ENCODE assay signal across 26 cellular contexts in genomic region chr1:229365574-229365973, GRCh38.
"Had no signal": no experiment of that assay in that cellular context is flagged by ENCODE, and none has a peak within 500 bp of the region (broad histone marks: within the 10 kb centered on the region; RNA-seq: fewer than 3 reads in every experiment).

No MANE protein-coding gene starts in this region.

- H3K4me3 ChIP-seq: adrenal gland, ascending aorta, heart right ventricle, pancreas, psoas muscle, right atrium auricular region, upper lobe of left lung had no signal

- H3K4me1 ChIP-seq: adrenal gland, ascending aorta, pancreas, right atrium auricular region, upper lobe of left lung had no signal

- DNase-seq: activated B cell treated with CpG ODN at 0.5 μM for 24 hours; activated CD4-positive, alpha-beta T cell treated with anti-CD3 and anti-CD28 coated beads for 36 hours; activated CD4-positive, alpha-beta T cell treated with anti-CD3 and anti-CD28 coated beads, Interleukin-2, amount 50 U/mL, for 4 hours; activated CD8-positive, alpha-beta memory T cell treated with anti-CD3 and anti-CD28 coated beads for 24 hours; activated CD8-positive, alpha-beta memory T cell treated with anti-CD3 and anti-CD28 coated beads, Interleukin-2, amount 50 U/mL, for 4 hours; activated naive CD4-positive, alpha-beta T cell; activated T-cell treated with anti-CD3 and anti-CD28 coated beads, Interleukin-2, amount 50 U/mL, for 24 hours; adrenal gland; brain microvascular endothelial cell; caudate nucleus; dermis blood vessel endothelial cell; effector CD8-positive, alpha-beta T cell; erythroblast; foreskin fibroblast; heart right ventricle; islet precursor cell; left cardiac atrium; pancreas; psoas muscle; stimulated activated CD4-positive, alpha-beta T cell treated with anti-CD3 and anti-CD28 coated beads, Interleukin-4, amount 100 ng/mL, for 24 hours; stimulated activated naive CD8-positive, alpha-beta T cell treated with anti-CD3 and anti-CD28 coated beads, Interleukin-15, Interleukin-2, amounts not matched to agents 100 U/mL and 50 U/mL, for 24 hours; upper lobe of left lung had no signal

- H3K9me3 ChIP-seq: adrenal gland, ascending aorta, heart right ventricle, pancreas, psoas muscle, right atrium auricular region, upper lobe of left lung had no signal

- H3K27me3 ChIP-seq: ascending aorta, right atrium auricular region, upper lobe of left lung had no signal

- H3K27ac ChIP-seq: adrenal gland, ascending aorta, brain microvascular endothelial cell, heart right ventricle, pancreas, psoas muscle, right atrium auricular region, upper lobe of left lung had no signal

- H3K36me3 ChIP-seq: adrenal gland, ascending aorta, brain microvascular endothelial cell, heart right ventricle, pancreas, right atrium auricular region, upper lobe of left lung had no signal

- ATAC-seq: activated CD4-positive, alpha-beta T cell treated with anti-CD3 and anti-CD28 coated beads for 36 hours; activated T-helper 17 cell treated with anti-CD3 and anti-CD28 coated beads, Interleukin-2, amount 50 U/mL, for 72 hours; heart right ventricle; left cardiac atrium; natural killer cell treated with Interleukin-12 subunit alpha and Interleukin-12 subunit beta and Interleukin-15 and Interleukin-18, amount 100 ng/mL, for 72 hours; pancreas; psoas muscle; stimulated activated naive CD8-positive, alpha-beta T cell treated with anti-CD3 and anti-CD28 coated beads, Interleukin-15, Interleukin-2, amounts not matched to agents 100 U/mL and 50 U/mL, for 24 hours had no signal
